9 cellular contexts compared by ENCODE assay signal in the genomic region with DNA sequence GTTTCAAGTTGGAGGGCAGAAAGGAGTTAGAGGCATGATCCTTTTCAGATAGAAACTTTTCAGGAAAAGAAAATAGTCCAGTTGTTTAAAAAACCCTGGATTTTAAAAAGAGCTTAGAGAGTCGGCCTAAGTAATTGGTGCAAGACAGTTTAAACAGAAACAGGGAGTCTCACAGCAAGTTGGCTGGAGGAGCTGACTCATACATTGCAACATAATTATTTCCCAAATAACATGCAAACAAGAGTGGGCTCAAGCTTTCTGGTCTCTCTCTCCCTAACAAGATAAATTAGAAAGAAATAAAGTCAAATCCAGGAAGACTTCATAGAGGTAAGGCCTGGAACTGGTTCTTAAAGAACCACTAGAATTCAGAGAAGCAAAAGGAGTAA.
DNase-seq lines count a peak whose midpoint lies in the region; ATAC-seq and TF ChIP-seq lines count a peak whose summit lies in the region.
"Had no signal": no experiment of that assay in that cellular context is flagged by ENCODE, and none has a peak within 500 bp of the region (broad histone marks: within the 10 kb centered on the region; RNA-seq: fewer than 3 reads in every experiment).

No MANE protein-coding gene starts in this region.

- 9 to 17% methylated on average over 1 of the region's 1 CpG for WGBS in tibial nerve, 2 donors

- TF ChIP-seq POLR2A in tibial nerve (IDR thresholded peaks at IDR 0.05): no peak

- no peak overlapping the region for H3K4me3 ChIP-seq in astrocyte of the cerebellum (ENCODE audit: low read depth, low read length)
- H3K4me3 ChIP-seq in tibial nerve: no peak overlapping the region

- H3K9me3 ChIP-seq in tibial nerve: no peaks in the 10 kb centered on the region

- in situ Hi-C loops in astrocyte of the cerebellum (cut with HindIII; ENCODE audit: low sequenced_read_pairs): no loop called here

- TF ChIP-seq CTCF in astrocyte of the cerebellum (IDR thresholded peaks at IDR 0.05; ENCODE audit: low read depth, low read length, missing control alignments) (no peak), tibial nerve (IDR thresholded peaks at IDR 0.05) (no peak)

- H3K27me3 ChIP-seq in tibial nerve: no peaks in the 10 kb centered on the region

- no peaks in the 10 kb centered on the region for H3K36me3 ChIP-seq in tibial nerve

- TF ChIP-seq EP300 in tibial nerve (IDR thresholded peaks at IDR 0.05): peak; percentile 13 to 42

- DNase-seq in DMS53 (lab: John Stamatoyannopoulos, UW) (peak; percentile 27), DMS53 treated with DMSO at 0.1 percent for 48 hours (lab: John Stamatoyannopoulos, UW; ENCODE audit: unreplicated experiment) (no peak), astrocyte of the cerebellum (ENCODE audit: low read depth) (peak; percentile 62), kidney glomerular epithelial cell (lab: John Stamatoyannopoulos, UW) (peak; percentile 48), tibial nerve (ENCODE audit: low spot score in 2 of 2) (no peak), SHP77 (lab: John Stamatoyannopoulos, UW) (no peak)
- DNase-seq in activated CD4-positive, alpha-beta T cell treated with anti-CD3 and anti-CD28 coated beads for 1 hour: no peak
- DNase-seq: 8988T had no signal

- H3K4me1 ChIP-seq in tibial nerve: peaks cover 0 to 43% (median 24%) of the 10 kb centered on the region in 4 donors

- no peak for ATAC-seq in HG02973 (IDR thresholded peaks at IDR 0.05; ENCODE audit: unreplicated experiment)

- peak overlapping the region; percentile 42 to 86 (median 72) for H3K27ac ChIP-seq in tibial nerve

Comparison
In these comparisons a context has a peak if more than half of its experiments do, and no peak if none do; other contexts are left out.
1. DNase-seq: peak in DMS53 (single experiment), astrocyte of the cerebellum (single experiment) and kidney glomerular epithelial cell (single experiment); none in DMS53 treated with DMSO at 0.1 percent for 48 hours (single experiment), tibial nerve (0 of 2), activated CD4-positive, alpha-beta T cell treated with anti-CD3 and anti-CD28 coated beads for 1 hour (single experiment) and SHP77 (0 of 2).